ENCODE assay signal across 11 cellular contexts in genomic region chr6:49541210-49541724, GRCh38. TPM values are rescaled to one million over a fixed set of nuclear protein-coding genes. Genes with fewer than 3 reads are reported as not detected.
DNase-seq lines count a peak whose midpoint lies in the region; ATAC-seq, FAIRE-seq and TF ChIP-seq lines count a peak whose summit lies in the region.
"Had no signal": no experiment of that assay in that cellular context is flagged by ENCODE, and none has a peak within 500 bp of the region (broad histone marks: within the 10 kb centered on the region; RNA-seq: fewer than 3 reads in every experiment).

No MANE protein-coding gene starts in this region.

- no peaks in the 10 kb centered on the region for H3K36me3 Mint-ChIP-seq in GM23338 (ENCODE audit: low read depth)
- H3K36me3 Mint-ChIP-seq in immature natural killer cell = no peaks in the 10 kb centered on the region

- H3K36me3 ChIP-seq in GM23338 (ENCODE audit: insufficient read depth) (no peaks in the 10 kb centered on the region), pancreas (no peaks in the 10 kb centered on the region)
- H3K36me3 ChIP-seq: right lobe of liver had no signal

- no peaks in the 10 kb centered on the region for H4K20me1 ChIP-seq in GM23338 (replicated peaks; ENCODE audit: insufficient read depth)

- no peak for FAIRE-seq in pancreas (lab: Jason Lieb, UNC)

- H3K27ac ChIP-seq in GM23338 (ENCODE audit: low read depth) = no peak overlapping the region
- H3K27ac ChIP-seq in pancreas = no peak overlapping the region
- H3K27ac ChIP-seq: right lobe of liver had no signal

- no peak overlapping the region for H3K4me3 ChIP-seq in GM23338
- no peak overlapping the region for H3K4me3 ChIP-seq in pancreas
- H3K4me3 ChIP-seq: right lobe of liver had no signal

- no peak for DNase-seq in GM23338 (ENCODE audit: low spot score)
- peak; percentile 13 for DNase-seq in NCI-H460 (ENCODE audit: extremely low read depth, low read depth)
- DNase-seq in dermis blood vessel endothelial cell = peak; percentile 49
- DNase-seq in pancreas = no peak
- DNase-seq in activated CD4-positive, CD25-positive, alpha-beta regulatory T cell treated with anti-CD3 and anti-CD28 coated beads, Interleukin-2, amount 50 U/mL, for 72 hours = no peak
- no peak for DNase-seq in GOT3 (lab: John Stamatoyannopoulos, UW)
- DNase-seq in immature natural killer cell = no peak
- DNase-seq: right lobe of liver; stimulated activated naive CD4-positive, alpha-beta T cell had no signal

- H3F3A ChIP-seq in GM23338 (replicated peaks; ENCODE audit: low read depth) = no peaks in the 10 kb centered on the region

- no peak overlapping the region for H3K4me2 ChIP-seq in GM23338

- intact Hi-C loops in pancreas (cut with DNase I) = no loop called here

- H3K27ac Mint-ChIP-seq in GM23338 = peak overlapping the region; percentile 22; the same call in 1 of the 2 replicates
- H3K27ac Mint-ChIP-seq in immature natural killer cell = no peak overlapping the region

- ATAC-seq in GM23338 (no peak), pancreas (peak; percentile 34 to 60 (median 36)), GM18511 (IDR thresholded peaks at IDR 0.05; ENCODE audit: unreplicated experiment) (no peak)

- H3K27me3 Mint-ChIP-seq in GM23338 (ENCODE audit: insufficient read depth, low read depth, poor library complexity) (no peaks in the 10 kb centered on the region), immature natural killer cell (ENCODE audit: low read depth in 3 of 3) (peaks cover 0 to 6% (median 1%) of the 10 kb centered on the region in 3 donors)

- H3K4me1 Mint-ChIP-seq in GM23338 = peaks cover 7% of the 10 kb centered on the region; the same call in 2 of the 3 replicates
- no peaks in the 10 kb centered on the region for H3K4me1 Mint-ChIP-seq in immature natural killer cell

- no peaks in the 10 kb centered on the region for H3K9me2 ChIP-seq in GM23338 (ENCODE audit: insufficient read depth)

- H2AFZ ChIP-seq in GM23338 = peak overlapping the region; percentile 24

- no peaks in the 10 kb centered on the region for H3K9me3 ChIP-seq in pancreas
- H3K9me3 ChIP-seq: right lobe of liver had no signal

- H3K27me3 ChIP-seq in GM23338 (ENCODE audit: insufficient read depth) (no peaks in the 10 kb centered on the region), pancreas (no peaks in the 10 kb centered on the region)
- H3K27me3 ChIP-seq: right lobe of liver had no signal

- no peak overlapping the region for H3K4me3 Mint-ChIP-seq in GM23338
- no peak overlapping the region for H3K4me3 Mint-ChIP-seq in immature natural killer cell

- H3K4me1 ChIP-seq in GM23338 (ENCODE audit: insufficient read depth) (no peaks in the 10 kb centered on the region), pancreas (peaks cover 0 to 8% (median 6%) of the 10 kb centered on the region in 3 donors)
- H3K4me1 ChIP-seq: right lobe of liver had no signal

- H3K9me3 Mint-ChIP-seq in GM23338 = no peaks in the 10 kb centered on the region
- peaks cover 0 to 1% (median 0%) of the 10 kb centered on the region in 6 donors for H3K9me3 Mint-ChIP-seq in immature natural killer cell

- no peaks in the 10 kb centered on the region for H3K79me2 ChIP-seq in GM23338 (replicated peaks; ENCODE audit: insufficient read depth)

- no peak for TF ChIP-seq CTCF in GM23338 (conservative IDR thresholded peaks at IDR 0.05; ENCODE audit: low read depth in 2 of 2)
- TF ChIP-seq CTCF in pancreas (IDR thresholded peaks at IDR 0.05) = no peak

- 28 to 36% methylated on average over 1 of the region's 1 CpG for WGBS in pancreas, 2 donors

TF ChIP-seq in GM23338, 12 proteins besides CTCF, POLR2A, EP300 and RAD21 (continues in another document):
- TF ChIP-seq ZNF331 (CRISPR knock-in tag; IDR thresholded peaks at IDR 0.05; ENCODE audit: low read depth) (no peak), CREB1 (CRISPR knock-in tag; IDR thresholded peaks at IDR 0.05; ENCODE audit: low read depth) (no peak), EZH2 (IDR thresholded peaks at IDR 0.05; ENCODE audit: low read depth, unreplicated experiment) (no peak), EZH2phosphoT487 (IDR thresholded peaks at IDR 0.05; ENCODE audit: unreplicated experiment) (no peak), STAT1 (IDR thresholded peaks at IDR 0.05; ENCODE audit: unreplicated experiment) (no peak), POLR2AphosphoS5 (IDR thresholded peaks at IDR 0.05; ENCODE audit: low read depth) (no peak), JUNB (IDR thresholded peaks at IDR 0.05; ENCODE audit: unreplicated experiment) (no peak), ZNF462 (CRISPR knock-in tag; IDR thresholded peaks at IDR 0.05) (no peak), ZNF114 (CRISPR knock-in tag; IDR thresholded peaks at IDR 0.05) (no peak)

RNA-seq across cellular contexts. Expression of gene C6orf141, which starts 9.2 kb away (rescaled TPM):
- 4.0 and 5.2 TPM in 2 replicates for total RNA-seq in GM23338 (2014; rRNA removed; shearing (Covaris generic))
- polyA plus RNA-seq in GM23338 (2016; fragmentation: Nextera tagmentation; extraction: Ambion mirVana) = 6.4 and 7.2 TPM in 2 replicates
- 0.47 TPM in 1 of 2 replicates, not detected in the other for total RNA-seq in NCI-H460 (2014; rRNA removed; shearing (Covaris generic))
- polyA plus RNA-seq in NCI-H460 (2014; cell fraction: nucleus; rRNA removed) = 3.7 and 15.2 TPM in 2 replicates
- 42.3 and 60.4 TPM in 2 replicates for total RNA-seq in dermis blood vessel endothelial cell
- total RNA-seq in pancreas = 1 to 10 TPM; 2.4 to 9.3 (median 4.6) TPM
- polyA plus RNA-seq in pancreas = 10 to 100 TPM; 14.5 to 21.1 TPM
- not detected for polyA plus RNA-seq in immature natural killer cell
- total RNA-seq: SK-MEL-5 had no signal

RNA-seq across cellular contexts. Expression of gene GLYATL3, which starts 41.5 kb away (rescaled TPM):
- not detected in 2 replicates for total RNA-seq in GM23338 (2014; rRNA removed; shearing (Covaris generic))
- not detected in 2 replicates for polyA plus RNA-seq in GM23338 (2016; fragmentation: Nextera tagmentation; extraction: Ambion mirVana)
- total RNA-seq in NCI-H460 (2014; rRNA removed; shearing (Covaris generic)) = not detected in 2 replicates
- not detected in 2 replicates for polyA plus RNA-seq in NCI-H460 (2014; cell fraction: nucleus; rRNA removed)
- total RNA-seq in dermis blood vessel endothelial cell = not detected in 2 replicates
- not detected for total RNA-seq in pancreas
- under 1 TPM in 1 of 2 donors, not detected in 1; 0.09 TPM for polyA plus RNA-seq in pancreas
- polyA plus RNA-seq in immature natural killer cell = not detected
- total RNA-seq: SK-MEL-5 had no signal

Comparison
In these comparisons a context has a peak if more than half of its experiments do, and no peak if none do; other contexts are left out.
1. ATAC-seq: peak in pancreas (4 of 4); none in GM23338 (single experiment) and GM18511 (single experiment).
2. DNase-seq: peak in NCI-H460 (single experiment) and dermis blood vessel endothelial cell (single experiment); none in GM23338 (single experiment), pancreas (0 of 6), activated CD4-positive, CD25-positive, alpha-beta regulatory T cell treated with anti-CD3 and anti-CD28 coated beads, Interleukin-2, amount 50 U/mL, for 72 hours (single experiment), GOT3 (single experiment) and immature natural killer cell (0 of 3).